1 cellular context compared by ENCODE assay signal in the genomic region with DNA sequence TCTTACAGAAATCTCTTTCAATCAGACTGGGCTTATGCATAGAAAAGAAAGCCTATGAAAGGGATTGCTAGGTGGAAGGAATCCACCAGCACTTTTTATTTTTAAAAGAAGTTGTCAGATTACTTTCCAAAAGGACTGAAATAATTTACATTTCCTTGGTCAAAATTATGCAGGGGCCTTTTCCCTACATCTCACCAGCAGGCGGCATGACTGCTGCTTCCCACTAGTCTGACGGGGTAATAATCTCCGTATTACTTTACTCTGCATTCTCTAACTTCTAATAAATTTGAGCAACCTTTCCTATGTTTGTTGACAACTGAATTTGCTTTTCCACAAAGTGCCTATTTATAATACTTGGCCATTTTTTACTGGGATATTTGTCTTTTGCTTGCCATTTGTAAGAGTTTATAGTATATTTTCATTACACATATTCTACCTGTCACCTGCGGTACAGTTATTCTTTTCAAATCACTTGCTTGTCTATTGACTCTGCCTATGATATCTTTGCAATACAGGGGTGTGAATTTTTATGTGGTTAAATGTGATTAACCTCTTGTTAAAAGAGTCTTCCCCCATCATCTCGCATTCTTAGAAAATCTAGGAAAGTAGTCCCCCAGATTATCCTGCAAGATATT.
TF ChIP-seq lines count a peak whose summit lies in the region.

No MANE protein-coding gene starts in this region.

TF ChIP-seq in SK-N-SH treated with all-trans-retinoic acid at 6 μM for 48 hours, 23 proteins besides CTCF, POLR2A, EP300 and RAD21 (continued from another document):
- TF ChIP-seq, protein P1, sequence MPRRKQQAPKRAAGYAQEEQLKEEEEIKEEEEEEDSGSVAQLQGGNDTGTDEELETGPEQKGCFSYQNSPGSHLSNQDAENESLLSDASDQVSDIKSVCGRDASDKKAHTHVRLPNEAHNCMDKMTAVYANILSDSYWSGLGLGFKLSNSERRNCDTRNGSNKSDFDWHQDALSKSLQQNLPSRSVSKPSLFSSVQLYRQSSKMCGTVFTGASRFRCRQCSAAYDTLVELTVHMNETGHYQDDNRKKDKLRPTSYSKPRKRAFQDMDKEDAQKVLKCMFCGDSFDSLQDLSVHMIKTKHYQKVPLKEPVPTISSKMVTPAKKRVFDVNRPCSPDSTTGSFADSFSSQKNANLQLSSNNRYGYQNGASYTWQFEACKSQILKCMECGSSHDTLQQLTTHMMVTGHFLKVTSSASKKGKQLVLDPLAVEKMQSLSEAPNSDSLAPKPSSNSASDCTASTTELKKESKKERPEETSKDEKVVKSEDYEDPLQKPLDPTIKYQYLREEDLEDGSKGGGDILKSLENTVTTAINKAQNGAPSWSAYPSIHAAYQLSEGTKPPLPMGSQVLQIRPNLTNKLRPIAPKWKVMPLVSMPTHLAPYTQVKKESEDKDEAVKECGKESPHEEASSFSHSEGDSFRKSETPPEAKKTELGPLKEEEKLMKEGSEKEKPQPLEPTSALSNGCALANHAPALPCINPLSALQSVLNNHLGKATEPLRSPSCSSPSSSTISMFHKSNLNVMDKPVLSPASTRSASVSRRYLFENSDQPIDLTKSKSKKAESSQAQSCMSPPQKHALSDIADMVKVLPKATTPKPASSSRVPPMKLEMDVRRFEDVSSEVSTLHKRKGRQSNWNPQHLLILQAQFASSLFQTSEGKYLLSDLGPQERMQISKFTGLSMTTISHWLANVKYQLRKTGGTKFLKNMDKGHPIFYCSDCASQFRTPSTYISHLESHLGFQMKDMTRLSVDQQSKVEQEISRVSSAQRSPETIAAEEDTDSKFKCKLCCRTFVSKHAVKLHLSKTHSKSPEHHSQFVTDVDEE (CRISPR knock-in tag; IDR thresholded peaks at IDR 0.05) = no peak
- TF ChIP-seq, protein P2, sequence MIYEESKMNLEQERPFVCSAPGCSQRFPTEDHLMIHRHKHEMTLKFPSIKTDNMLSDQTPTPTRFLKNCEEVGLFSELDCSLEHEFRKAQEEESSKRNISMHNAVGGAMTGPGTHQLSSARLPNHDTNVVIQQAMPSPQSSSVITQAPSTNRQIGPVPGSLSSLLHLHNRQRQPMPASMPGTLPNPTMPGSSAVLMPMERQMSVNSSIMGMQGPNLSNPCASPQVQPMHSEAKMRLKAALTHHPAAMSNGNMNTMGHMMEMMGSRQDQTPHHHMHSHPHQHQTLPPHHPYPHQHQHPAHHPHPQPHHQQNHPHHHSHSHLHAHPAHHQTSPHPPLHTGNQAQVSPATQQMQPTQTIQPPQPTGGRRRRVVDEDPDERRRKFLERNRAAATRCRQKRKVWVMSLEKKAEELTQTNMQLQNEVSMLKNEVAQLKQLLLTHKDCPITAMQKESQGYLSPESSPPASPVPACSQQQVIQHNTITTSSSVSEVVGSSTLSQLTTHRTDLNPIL (CRISPR knock-in tag; IDR thresholded peaks at IDR 0.05; ENCODE audit: low read depth) = no peak
- TF ChIP-seq ESRRG (CRISPR knock-in tag; IDR thresholded peaks at IDR 0.05) = no peak
- TF ChIP-seq TOX (CRISPR knock-in tag; IDR thresholded peaks at IDR 0.05; ENCODE audit: borderline replicate concordance) = no peak
- TF ChIP-seq PPARA (CRISPR knock-in tag; IDR thresholded peaks at IDR 0.05; ENCODE audit: borderline replicate concordance) = no peak
- TF ChIP-seq CSDC2 (CRISPR knock-in tag; IDR thresholded peaks at IDR 0.05) = no peak
- TF ChIP-seq OSR1 (CRISPR knock-in tag; IDR thresholded peaks at IDR 0.05) = no peak
- no peak for TF ChIP-seq ZFP3 (CRISPR knock-in tag; IDR thresholded peaks at IDR 0.05)
- no peak for TF ChIP-seq ISL1 (CRISPR knock-in tag; IDR thresholded peaks at IDR 0.05)
- no peak for TF ChIP-seq BACH2 (CRISPR knock-in tag; IDR thresholded peaks at IDR 0.05; ENCODE audit: borderline replicate concordance)
